ENCODE assay signal across 10 cellular contexts in genomic region chr5:172858511-172858989, GRCh38. TPM values are rescaled to one million over a fixed set of nuclear protein-coding genes. Genes with fewer than 3 reads are reported as not detected.
DNase-seq lines count a peak whose midpoint lies in the region; ATAC-seq and TF ChIP-seq lines count a peak whose summit lies in the region.
"Had no signal": no experiment of that assay in that cellular context is flagged by ENCODE, and none has a peak within 500 bp of the region (broad histone marks: within the 10 kb centered on the region; RNA-seq: fewer than 3 reads in every experiment).

No MANE protein-coding gene starts in this region.

- peak; percentile 72 for DNase-seq in 8988T
- peak; percentile 84 for DNase-seq in M059J (ENCODE audit: low read depth)
- DNase-seq in esophagus muscularis mucosa (ENCODE audit: extremely low spot score), result no peak
- DNase-seq in osteocyte (ENCODE audit: extremely low spot score, unreplicated experiment), result no peak
- DNase-seq in middle frontal gyrus (ENCODE audit: extremely low spot score, low spot score), result no peak
- no peak for DNase-seq in NCI-H1930 (lab: John Stamatoyannopoulos, UW)
- no peak for DNase-seq in stimulated activated naive CD4-positive, alpha-beta T cell treated with Interleukin-2 at 50 U/mL for 16 hours (lab: John Stamatoyannopoulos, UW)
- DNase-seq: activated effector memory CD4-positive, alpha-beta T cell treated with Interleukin-2 at 50 U/mL for 16 hours; AML-193 had no signal

- TF ChIP-seq CTCF in esophagus muscularis mucosa (IDR thresholded peaks at IDR 0.05), result no peak
- TF ChIP-seq CTCF in osteocyte (IDR thresholded peaks at IDR 0.05), result no peak

- peaks cover 0 to 4% (median 0%) of the 10 kb centered on the region in 4 donors for H3K36me3 ChIP-seq in esophagus muscularis mucosa

- H3K4me1 ChIP-seq in esophagus muscularis mucosa, result peaks cover 85 to 99% (median 96%) of the 10 kb centered on the region in 4 donors

- TF ChIP-seq POLR2A in esophagus muscularis mucosa (IDR thresholded peaks at IDR 0.05; ENCODE audit: low read depth), result no peak

- H3K27me3 Mint-ChIP-seq in osteocyte (ENCODE audit: unreplicated experiment), result no peaks in the 10 kb centered on the region

- H3K4me1 Mint-ChIP-seq in osteocyte (ENCODE audit: unreplicated experiment), result peaks cover 85% of the 10 kb centered on the region

- intact Hi-C loops in esophagus muscularis mucosa (cut with DNase I), result loop anchor here (5.0 kb wide), 1 partner anchor 66 kb away; no protein-coding TSS in a partner anchor

- peaks cover 13% of the 10 kb centered on the region for H3K36me3 Mint-ChIP-seq in osteocyte (ENCODE audit: unreplicated experiment)

- H3K4me3 ChIP-seq in esophagus muscularis mucosa, result no peak overlapping the region

- no peak for TF ChIP-seq EP300 in esophagus muscularis mucosa (IDR thresholded peaks at IDR 0.05)

- 92% methylated on average over 7 of the region's 12 CpGs for WGBS in esophagus muscularis mucosa

- H3K9me3 Mint-ChIP-seq in osteocyte (ENCODE audit: unreplicated experiment), result no peaks in the 10 kb centered on the region

- H3K9me3 ChIP-seq in esophagus muscularis mucosa, result no peaks in the 10 kb centered on the region

- H3K27ac Mint-ChIP-seq in osteocyte (ENCODE audit: unreplicated experiment), result peak overlapping the region; percentile 94

- H3K4me3 Mint-ChIP-seq in osteocyte (ENCODE audit: unreplicated experiment), result no peak overlapping the region

- no peak for ATAC-seq in GM19351 (IDR thresholded peaks at IDR 0.05; ENCODE audit: unreplicated experiment)

- H3K27ac ChIP-seq in esophagus muscularis mucosa (replicated peaks in 1 of 4), result peak overlapping the region; percentile 86 to 91 (median 90)

- no peaks in the 10 kb centered on the region for H3K27me3 ChIP-seq in esophagus muscularis mucosa

RNA-seq across cellular contexts. Expression of gene ERGIC1, which starts 24.5 kb away (rescaled TPM):
- 149 and 153 TPM in 2 replicates for total RNA-seq in M059J (2014; rRNA removed; shearing (Covaris generic))
- total RNA-seq in esophagus muscularis mucosa, result 100 to 1,000 TPM; 105 to 161 (median 145) TPM
- 174 and 175 TPM in 2 replicates for total RNA-seq in osteocyte

Comparison
In these comparisons a context has a peak if more than half of its experiments do, and no peak if none do; other contexts are left out.
1. DNase-seq: peak in 8988T (single experiment) and M059J (single experiment); none in esophagus muscularis mucosa (single experiment), osteocyte (single experiment), middle frontal gyrus (single experiment), NCI-H1930 (0 of 2) and stimulated activated naive CD4-positive, alpha-beta T cell treated with Interleukin-2 at 50 U/mL for 16 hours (single experiment).